In the genomic region with DNA sequence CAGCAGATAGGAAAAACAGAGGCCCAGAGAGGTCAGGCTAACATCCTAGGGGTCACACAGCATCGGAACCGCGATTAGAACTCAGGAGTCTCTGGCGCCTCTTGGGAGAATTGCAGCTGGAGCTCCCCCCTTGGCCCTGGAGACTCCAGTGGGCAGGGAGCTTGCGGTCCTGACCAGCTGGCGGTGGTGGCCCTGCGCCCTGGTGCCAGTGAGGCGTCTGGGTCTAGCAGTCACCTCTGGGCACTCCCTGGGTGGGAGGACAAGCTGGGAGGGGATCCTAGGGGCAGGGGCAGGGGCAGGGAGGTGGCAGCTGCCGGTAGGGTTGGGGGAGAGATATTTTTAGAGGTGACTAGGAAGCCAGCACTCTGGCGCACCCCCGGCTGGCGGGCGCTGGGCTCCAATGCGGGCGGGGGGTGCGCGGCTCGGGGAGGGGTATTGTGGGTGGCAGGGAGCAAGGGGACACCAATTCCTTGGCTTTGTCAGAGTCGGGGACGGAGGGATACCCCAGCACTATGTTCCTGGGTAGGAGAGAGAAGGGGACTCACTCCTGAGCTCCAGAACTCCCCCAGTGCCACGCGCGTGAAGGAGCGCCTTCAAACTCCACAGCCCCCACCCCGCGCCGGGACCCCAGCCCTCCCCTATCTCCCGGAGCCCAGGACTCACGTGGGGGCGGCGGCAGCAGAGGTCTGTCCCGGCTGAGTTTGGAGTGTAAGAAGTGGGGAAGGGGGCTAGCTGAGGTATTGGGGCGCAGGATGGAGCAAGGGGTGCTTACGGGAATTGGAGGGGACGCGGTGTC, we compare ENCODE assay signal across 8 cellular contexts. TPM values are rescaled to one million over a fixed set of nuclear protein-coding genes. Genes with fewer than 3 reads are reported as not detected.
DNase-seq lines count a peak whose midpoint lies in the region; ATAC-seq and TF ChIP-seq lines count a peak whose summit lies in the region.

No MANE protein-coding gene starts in this region.

- ATAC-seq in GM18502 (IDR thresholded peaks at IDR 0.05; ENCODE audit: poor library complexity, unreplicated experiment) (peak; percentile 5), body of pancreas (no peak), GM21786 (IDR thresholded peaks at IDR 0.05; ENCODE audit: unreplicated experiment) (no peak)

- H3K27ac Mint-ChIP-seq in progenitor cell of endocrine pancreas = no peak overlapping the region

- no peaks in the 10 kb centered on the region for H4K20me1 ChIP-seq in OCI-LY7 (ENCODE audit: insufficient read depth, low read length)

- no peak overlapping the region for H2AFZ ChIP-seq in OCI-LY7 (ENCODE audit: low read length)

- H3K9me3 Mint-ChIP-seq in progenitor cell of endocrine pancreas (ENCODE audit: low read depth) = no peaks in the 10 kb centered on the region

- DNase-seq in OCI-LY7 (ENCODE audit: low spot score) (no peak), esophagus squamous epithelium (lab: John Stamatoyannopoulos, UW) (no peak), progenitor cell of endocrine pancreas (ENCODE audit: low spot score, unreplicated experiment) (no peak), mesenteric fat pad (ENCODE audit: low spot score) (no peak), body of pancreas (no peak), posterior vena cava (ENCODE audit: low spot score) (no peak)

- 15 to 47% methylated on average over 6 to 19 of the region's 36 CpGs for WGBS in esophagus squamous epithelium, 2 donors
- WGBS in body of pancreas, 2 donors = 2 to 6% methylated on average over 14 to 35 of the region's 36 CpGs

- POLR2A ChIA-PET in OCI-LY7 (lab: Charles Lee) = no interaction called here

- intact Hi-C loops in OCI-LY7 (cut with micrococcal nuclease; ENCODE audit: unreplicated experiment) = loop anchor here (5.0 kb wide), 1 partner anchor 162 kb away; no protein-coding TSS in a partner anchor
- intact Hi-C loops in esophagus squamous epithelium (cut with DNase I) = no loop called here
- intact Hi-C loops in body of pancreas (cut with DNase I) = no loop called here
- intact Hi-C loops in posterior vena cava (cut with DNase I) = no loop called here

- H3K27me3 ChIP-seq in esophagus squamous epithelium (peaks cover 0 to 71% (median 5%) of the 10 kb centered on the region in 4 donors), body of pancreas (peaks cover 0 to 16% of the 10 kb centered on the region in 2 donors)

- H3K27ac ChIP-seq in OCI-LY7 (ENCODE audit: low read depth, low read length, poor library complexity, severe bottlenecking) (no peak overlapping the region), esophagus squamous epithelium (peak overlapping the region in 3 of 4 donors; percentile 20 to 39 (median 26)), body of pancreas (no peak overlapping the region)

- no peaks in the 10 kb centered on the region for H3K36me3 Mint-ChIP-seq in progenitor cell of endocrine pancreas (ENCODE audit: insufficient read depth)

- peaks cover 60% of the 10 kb centered on the region for H3K27me3 Mint-ChIP-seq in progenitor cell of endocrine pancreas

- H3K4me3 Mint-ChIP-seq in progenitor cell of endocrine pancreas (ENCODE audit: low read depth) = peak overlapping the region; percentile 67

- no peaks in the 10 kb centered on the region for H3K9me2 ChIP-seq in OCI-LY7 (ENCODE audit: insufficient read depth, low read length)

- H3K36me3 ChIP-seq in OCI-LY7 (ENCODE audit: insufficient read depth, low read length) (no peaks in the 10 kb centered on the region), esophagus squamous epithelium (no peaks in the 10 kb centered on the region), body of pancreas (replicated peaks in 1 of 2; ENCODE audit: insufficient read depth in 1 of 2, low read depth in 2 of 2) (no peaks in the 10 kb centered on the region)

- H3K9me3 ChIP-seq in OCI-LY7 (ENCODE audit: low read length) = no peaks in the 10 kb centered on the region
- H3K9me3 ChIP-seq in esophagus squamous epithelium = no peaks in the 10 kb centered on the region
- no peaks in the 10 kb centered on the region for H3K9me3 ChIP-seq in body of pancreas

- CTCF ChIA-PET in OCI-LY7 (lab: Charles Lee; ENCODE audit: unreplicated experiment) = interaction anchor here (0.6 kb wide), 1 partner anchor 38 kb away, joined by 4 read pairs; no protein-coding TSS in a partner anchor

- TF ChIP-seq CTCF in OCI-LY7 (conservative IDR thresholded peaks at IDR 0.05; ENCODE audit: low read length) (no peak), esophagus squamous epithelium (IDR thresholded peaks at IDR 0.05) (no peak), progenitor cell of endocrine pancreas (IDR thresholded peaks at IDR 0.05; ENCODE audit: unreplicated experiment) (no peak), body of pancreas (IDR thresholded peaks at IDR 0.05) (no peak)

- peaks cover 3% of the 10 kb centered on the region for H3K4me1 Mint-ChIP-seq in progenitor cell of endocrine pancreas (ENCODE audit: low read depth)

- no TSS peak for BruUV-seq in OCI-LY7 (replicated peaks; lab: Mats Ljungman, UMichigan)

- no peak for TF ChIP-seq POLR2A in esophagus squamous epithelium (IDR thresholded peaks at IDR 0.05)
- TF ChIP-seq POLR2A in body of pancreas (IDR thresholded peaks at IDR 0.05) = no peak

- H3K4me2 ChIP-seq in OCI-LY7 (ENCODE audit: low read length) = peak overlapping the region; percentile 88

- H3K4me1 ChIP-seq in OCI-LY7 (ENCODE audit: insufficient read depth, low read length, poor library complexity, severe bottlenecking) = peaks cover 9% of the 10 kb centered on the region
- peaks cover 9 to 31% (median 11%) of the 10 kb centered on the region in 3 donors for H3K4me1 ChIP-seq in esophagus squamous epithelium
- peaks cover 16% of the 10 kb centered on the region for H3K4me1 ChIP-seq in body of pancreas

- peak overlapping the region; percentile 67 for H3K4me3 ChIP-seq in OCI-LY7 (ENCODE audit: low read depth, low read length, poor library complexity, severe bottlenecking)
- H3K4me3 ChIP-seq in esophagus squamous epithelium = peak overlapping the region; percentile 38 to 69 (median 50)
- no peak overlapping the region for H3K4me3 ChIP-seq in body of pancreas

- no peaks in the 10 kb centered on the region for H3K79me2 ChIP-seq in OCI-LY7 (ENCODE audit: insufficient read depth, low read depth, low read length)

RNA-seq across cellular contexts. Expression of a gene that starts 0.6 kb away (rescaled TPM):
- not detected in 2 replicates for total RNA-seq in OCI-LY7 (2014; rRNA removed; shearing (Covaris generic))
- total RNA-seq in OCI-LY7 (2022) (not detected in 2 replicates), esophagus squamous epithelium (1 to 10 TPM in 1 of 4 donors, under 1 TPM in 1, not detected in 2; 0.38 to 2.4 TPM), progenitor cell of endocrine pancreas (not detected in 2 replicates), mesenteric fat pad (1.8 TPM), body of pancreas (10 to 100 TPM in 1 of 2 donors, not detected in 1; 13.5 TPM), posterior vena cava (1 to 10 TPM in 1 of 2 donors, under 1 TPM in 1; 0.62 to 2.6 TPM)

RNA-seq across cellular contexts. Expression of a gene that starts 19.5 kb away (rescaled TPM):
- 16.8 and 24.0 TPM in 2 replicates for total RNA-seq in OCI-LY7 (2014; rRNA removed; shearing (Covaris generic))
- total RNA-seq in OCI-LY7 (2022) = 23.6 and 29.5 TPM in 2 replicates
- 1 to 10 TPM; 1.5 to 8.8 (median 4.2) TPM for total RNA-seq in esophagus squamous epithelium
- not detected in 2 replicates for total RNA-seq in progenitor cell of endocrine pancreas
- total RNA-seq in mesenteric fat pad = 12.5 TPM
- total RNA-seq in body of pancreas = 1 to 10 TPM; 4.9 to 6.3 TPM
- 10 to 100 TPM; 10.6 TPM for total RNA-seq in posterior vena cava

RNA-seq across cellular contexts. Expression of a gene that starts 19.6 kb away (rescaled TPM):
- 13.3 and 15.4 TPM in 2 replicates for total RNA-seq in OCI-LY7 (2014; rRNA removed; shearing (Covaris generic))
- total RNA-seq in OCI-LY7 (2022) = 32.6 and 33.4 TPM in 2 replicates
- 1 to 10 TPM in 2 of 4 donors, not detected in 2; 1.4 to 1.7 TPM for total RNA-seq in esophagus squamous epithelium
- total RNA-seq in progenitor cell of endocrine pancreas = not detected in 2 replicates
- total RNA-seq in mesenteric fat pad = 1.5 TPM
- total RNA-seq in body of pancreas = 10 to 100 TPM in 1 of 2 donors, not detected in 1; 16.8 TPM
- 1 to 10 TPM; 2.1 to 2.3 TPM for total RNA-seq in posterior vena cava

Comparison
In these comparisons a context has a peak if more than half of its experiments do, and no peak if none do; other contexts are left out.
1. H3K27ac ChIP-seq: peak in esophagus squamous epithelium (3 of 4); none in OCI-LY7 (single experiment) and body of pancreas (0 of 4).
2. H3K4me3 ChIP-seq: peak in OCI-LY7 (single experiment) and esophagus squamous epithelium (4 of 4); none in body of pancreas (0 of 2).